26 cellular contexts compared by ENCODE assay signal in genomic region chr9:136556166-136556565, GRCh38.
"Had no signal": no experiment of that assay in that cellular context is flagged by ENCODE, and none has a peak within 500 bp of the region (broad histone marks: within the 10 kb centered on the region; RNA-seq: fewer than 3 reads in every experiment).

No MANE protein-coding gene starts in this region.

- DNase-seq: activated CD4-positive, alpha-beta T cell treated with anti-CD3 and anti-CD28 coated beads for 4 hours; activated CD4-positive, alpha-beta T cell treated with anti-CD3 and anti-CD28 coated beads, Interleukin-2, amount 50 U/mL, for 4 hours; activated CD8-positive, alpha-beta memory T cell treated with anti-CD3 and anti-CD28 coated beads, Interleukin-2, amount 50 U/mL, for 48 hours; activated CD8-positive, alpha-beta T cell treated with anti-CD3 and anti-CD28 coated beads, Interleukin-2, amount 10 ng/mL, durations not matched to agents 7 days and 5 days; activated naive CD8-positive, alpha-beta T cell treated with anti-CD3 and anti-CD28 coated beads, Interleukin-2, amount 50 U/mL, for 24 hours; activated T-cell treated with anti-CD3 and anti-CD28 coated beads, Interleukin-2, amount 50 U/mL, for 1 hour; amniotic stem cell; Kasumi-1; KBM-7; NCI-H1048; NCI-H146; NCI-H187 treated with DMSO at 0.1 percent for 48 hours; NCI-H2081 treated with DMSO at 0.1 percent for 48 hours; NCI-H2171; NCI-H2227 treated with DMSO at 0.1 percent for 48 hours; NCI-H446 treated with DMSO at 0.1 percent for 48 hours; NCI-H526; NCI-H82; Peyer's patch; SHP77 had no signal

- H3K4me3 Mint-ChIP-seq: activated CD8-positive, alpha-beta T cell treated with anti-CD3 and anti-CD28 coated beads, Interleukin-2, amount 10 ng/mL, durations not matched to agents 7 days and 5 days; activated naive CD8-positive, alpha-beta T cell treated with anti-CD3 and anti-CD28 coated beads, Interleukin-2, amount 50 U/mL, for 24 hours; brain; T-helper 1 cell treated with Interleukin-12 subunit alpha and Interleukin-12 subunit beta and Interleukin-4 antibody, amounts not matched to agents 30 μg/mL and 1 μg/mL, for 36 hours had no signal

- H3K9me3 Mint-ChIP-seq: activated naive CD8-positive, alpha-beta T cell treated with anti-CD3 and anti-CD28 coated beads, Interleukin-2, amount 50 U/mL, for 24 hours had no signal

- H3K36me3 ChIP-seq: ascending aorta, cardiac muscle cell, Peyer's patch had no signal

- H3K9me3 ChIP-seq: ascending aorta had no signal

- H3K4me3 ChIP-seq: ascending aorta, cardiac muscle cell, Peyer's patch had no signal

- H3K36me3 Mint-ChIP-seq: brain had no signal

- H3K27me3 ChIP-seq: ascending aorta, cardiac muscle cell, Peyer's patch had no signal

- H3K27ac Mint-ChIP-seq: activated CD8-positive, alpha-beta T cell treated with anti-CD3 and anti-CD28 coated beads, Interleukin-2, amount 10 ng/mL, durations not matched to agents 7 days and 5 days; activated naive CD4-positive, alpha-beta T cell treated with anti-CD3 and anti-CD28 coated beads, Interleukin-2, amount 50 U/mL, for 72 hours; activated naive CD8-positive, alpha-beta T cell treated with anti-CD3 and anti-CD28 coated beads, Interleukin-2, amount 50 U/mL, for 24 hours; T-helper 1 cell treated with Interleukin-12 subunit alpha and Interleukin-12 subunit beta and Interleukin-4 antibody, amounts not matched to agents 30 μg/mL and 1 μg/mL, for 36 hours had no signal

- H3K27ac ChIP-seq: cardiac muscle cell, Peyer's patch had no signal

- ATAC-seq: activated CD4-positive, CD25-positive, alpha-beta regulatory T cell treated with anti-CD3 and anti-CD28 coated beads, Interleukin-2, amount 50 U/mL, for 24 hours; activated CD8-positive, alpha-beta T cell treated with anti-CD3 and anti-CD28 coated beads, Interleukin-2, amount 10 ng/mL, durations not matched to agents 7 days and 5 days; activated naive CD4-positive, alpha-beta T cell treated with anti-CD3 and anti-CD28 coated beads, Interleukin-2, amount 50 U/mL, for 72 hours; activated naive CD8-positive, alpha-beta T cell treated with anti-CD3 and anti-CD28 coated beads, Interleukin-2, amount 50 U/mL, for 24 hours had no signal
